28 cellular contexts compared by ENCODE assay signal in the genomic region with DNA sequence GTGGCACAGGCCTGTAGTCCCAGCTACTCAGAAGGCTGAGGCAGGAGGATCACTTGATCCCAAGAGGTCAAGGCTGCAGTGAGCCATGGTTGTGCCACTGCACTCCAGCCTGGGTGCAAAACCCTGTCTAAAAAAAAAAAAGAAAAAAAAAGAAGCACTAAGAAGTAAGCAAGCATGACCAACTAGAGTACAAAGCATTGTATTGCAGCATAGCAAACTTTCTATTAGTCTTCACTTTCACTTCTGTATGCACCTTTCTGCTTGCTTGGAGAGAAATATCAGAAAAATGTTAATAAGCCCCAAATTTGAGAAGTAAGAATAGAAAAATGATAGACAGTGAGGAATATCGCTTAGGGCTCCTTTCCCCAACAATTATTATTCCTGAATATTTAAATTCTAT.
"Had no signal": no experiment of that assay in that cellular context is flagged by ENCODE, and none has a peak within 500 bp of the region (broad histone marks: within the 10 kb centered on the region; RNA-seq: fewer than 3 reads in every experiment).

No MANE protein-coding gene starts in this region.

- H3K9me3 Mint-ChIP-seq: naive B cell; natural killer cell; nephron progenitor cell; stimulated activated memory B cell treated with anti-CD40 and anti-IgM and Interleukin-4, amounts not matched to agents 10 μg/mL and 1 μg/mL and 100 μg/mL, for 72 hours; stimulated activated naive CD8-positive, alpha-beta T cell treated with anti-CD3 and anti-CD28 coated beads, Interleukin-15, amount 100 ng/mL, for 72 hours; type B pancreatic cell had no signal

- H3K36me3 Mint-ChIP-seq: mesothelial cell of epicardium; naive B cell; natural killer cell; stimulated activated memory B cell treated with anti-CD40 and anti-IgM and Interleukin-4, amounts not matched to agents 10 μg/mL and 1 μg/mL and 100 μg/mL, for 72 hours; type B pancreatic cell had no signal

- H3K27ac ChIP-seq: left lung, lower lobe of right lung, neural progenitor cell, neutrophil, parathyroid adenoma, right atrium auricular region, right lobe of liver, tibial nerve had no signal

- H3K4me3 ChIP-seq: left lung, lower lobe of right lung, neural progenitor cell, right atrium auricular region, right lobe of liver, smooth muscle cell, tibial nerve had no signal

- ATAC-seq: left cardiac atrium; left lung; lower lobe of right lung; natural killer cell; stimulated activated memory B cell treated with anti-CD40 and anti-IgM and Interleukin-4, amounts not matched to agents 10 μg/mL and 1 μg/mL and 100 μg/mL, for 72 hours; stimulated activated naive CD8-positive, alpha-beta T cell treated with anti-CD3 and anti-CD28 coated beads, Interleukin-15, amount 100 ng/mL, for 72 hours had no signal

- H3K27me3 ChIP-seq: left lung, neural progenitor cell, neutrophil, right atrium auricular region, right lobe of liver, tibial nerve had no signal

- H3K9me3 ChIP-seq: left lung, lower lobe of right lung, neutrophil, right atrium auricular region, right lobe of liver, tibial nerve had no signal

- H3K4me1 ChIP-seq: left lung, lower lobe of right lung, parathyroid adenoma, right atrium auricular region had no signal

- H3K4me2 ChIP-seq: smooth muscle cell had no signal

- FAIRE-seq: keratinocyte had no signal

- H3K79me2 ChIP-seq: parathyroid adenoma had no signal

- H3K27me3 Mint-ChIP-seq: naive B cell; stimulated activated memory B cell treated with anti-CD40 and anti-IgM and Interleukin-4, amounts not matched to agents 10 μg/mL and 1 μg/mL and 100 μg/mL, for 72 hours; stimulated activated naive CD8-positive, alpha-beta T cell treated with anti-CD3 and anti-CD28 coated beads, Interleukin-15, amount 100 ng/mL, for 72 hours; type B pancreatic cell had no signal

- DNase-seq: hippocampal formation; kidney glomerular epithelial cell; left cardiac atrium; left lung; lower lobe of right lung; mesendoderm; naive B cell; natural killer cell; nephron progenitor cell; occipital lobe; right lobe of liver; stimulated activated CD4-positive, alpha-beta T cell treated with anti-CD3 and anti-CD28 coated beads, Interleukin-1b, Interleukin-23, amount 100 ng/mL, for 48 hours; stimulated activated CD4-positive, alpha-beta T cell treated with anti-CD3 and anti-CD28 coated beads, Interleukin-2, amount 100 ng/mL, for 48 hours; stimulated activated CD4-positive, alpha-beta T cell treated with anti-CD3 and anti-CD28 coated beads, Interleukin-4, amount 100 ng/mL, for 4 hours; stimulated activated CD8-positive, alpha-beta memory T cell treated with anti-CD3 and anti-CD28 coated beads, Interleukin-4, amount 100 ng/mL, for 48 hours; stimulated activated naive CD4-positive, alpha-beta T cell treated with Interleukin-2 at 50 U/mL for 16 hours; stimulated activated naive CD8-positive, alpha-beta T cell treated with anti-CD3 and anti-CD28 coated beads, Interleukin-15, amount 100 ng/mL, for 72 hours; substantia nigra had no signal

- H3K4me3 Mint-ChIP-seq: mesothelial cell of epicardium; naive B cell; natural killer cell; nephron progenitor cell; neural progenitor cell; stimulated activated memory B cell treated with anti-CD40 and anti-IgM and Interleukin-4, amounts not matched to agents 10 μg/mL and 1 μg/mL and 100 μg/mL, for 72 hours; stimulated activated naive CD8-positive, alpha-beta T cell treated with anti-CD3 and anti-CD28 coated beads, Interleukin-15, amount 100 ng/mL, for 72 hours; type B pancreatic cell had no signal

- H3K4me1 Mint-ChIP-seq: naive B cell; natural killer cell; stimulated activated memory B cell treated with anti-CD40 and anti-IgM and Interleukin-4, amounts not matched to agents 10 μg/mL and 1 μg/mL and 100 μg/mL, for 72 hours; stimulated activated naive CD8-positive, alpha-beta T cell treated with anti-CD3 and anti-CD28 coated beads, Interleukin-15, amount 100 ng/mL, for 72 hours had no signal

- H3K36me3 ChIP-seq: left lung, lower lobe of right lung, neural progenitor cell, neutrophil, right atrium auricular region, right lobe of liver, tibial nerve had no signal

- H2AFZ ChIP-seq: neural progenitor cell, parathyroid adenoma had no signal

- H3K27ac Mint-ChIP-seq: mesothelial cell of epicardium; naive B cell; natural killer cell; nephron progenitor cell; neural progenitor cell; stimulated activated memory B cell treated with anti-CD40 and anti-IgM and Interleukin-4, amounts not matched to agents 10 μg/mL and 1 μg/mL and 100 μg/mL, for 72 hours; stimulated activated naive CD8-positive, alpha-beta T cell treated with anti-CD3 and anti-CD28 coated beads, Interleukin-15, amount 100 ng/mL, for 72 hours; type B pancreatic cell had no signal

- H3K9ac ChIP-seq: neural progenitor cell, parathyroid adenoma had no signal
